In the genomic region with DNA sequence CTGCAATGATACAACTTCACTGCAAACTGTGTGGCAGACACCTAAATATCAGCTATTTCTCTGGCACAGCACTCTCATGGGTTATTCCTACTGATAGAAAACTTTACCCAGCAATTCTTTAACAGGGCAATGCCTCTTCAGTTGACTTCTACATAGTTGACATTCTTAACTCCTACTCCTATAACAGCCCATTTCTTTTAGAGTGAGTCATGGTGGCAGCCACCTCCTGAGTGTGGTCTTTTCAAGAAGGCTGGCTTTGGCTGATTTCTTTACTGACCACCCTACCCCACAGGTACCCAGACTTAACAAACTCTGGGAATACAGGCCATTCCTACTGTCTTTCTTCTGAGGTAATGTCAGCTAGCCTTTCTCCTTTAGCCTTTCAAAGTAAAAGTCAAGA, we compare ENCODE assay signal across 1 cellular context.
TF ChIP-seq lines count a peak whose summit lies in the region.

No MANE protein-coding gene starts in this region.

TF ChIP-seq in SK-N-SH treated with all-trans-retinoic acid at 6 μM for 48 hours, 23 proteins besides CTCF, POLR2A, EP300 and RAD21 (continued from another document):
- no peak for TF ChIP-seq CSDC2 (CRISPR knock-in tag; IDR thresholded peaks at IDR 0.05)
- TF ChIP-seq, protein P1, sequence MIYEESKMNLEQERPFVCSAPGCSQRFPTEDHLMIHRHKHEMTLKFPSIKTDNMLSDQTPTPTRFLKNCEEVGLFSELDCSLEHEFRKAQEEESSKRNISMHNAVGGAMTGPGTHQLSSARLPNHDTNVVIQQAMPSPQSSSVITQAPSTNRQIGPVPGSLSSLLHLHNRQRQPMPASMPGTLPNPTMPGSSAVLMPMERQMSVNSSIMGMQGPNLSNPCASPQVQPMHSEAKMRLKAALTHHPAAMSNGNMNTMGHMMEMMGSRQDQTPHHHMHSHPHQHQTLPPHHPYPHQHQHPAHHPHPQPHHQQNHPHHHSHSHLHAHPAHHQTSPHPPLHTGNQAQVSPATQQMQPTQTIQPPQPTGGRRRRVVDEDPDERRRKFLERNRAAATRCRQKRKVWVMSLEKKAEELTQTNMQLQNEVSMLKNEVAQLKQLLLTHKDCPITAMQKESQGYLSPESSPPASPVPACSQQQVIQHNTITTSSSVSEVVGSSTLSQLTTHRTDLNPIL (CRISPR knock-in tag; IDR thresholded peaks at IDR 0.05; ENCODE audit: low read depth) = no peak
